ENCODE assay signal across 15 cellular contexts in genomic region chr19:50022823-50023222, GRCh38.
"Had no signal": no experiment of that assay in that cellular context is flagged by ENCODE, and none has a peak within 500 bp of the region (broad histone marks: within the 10 kb centered on the region; RNA-seq: fewer than 3 reads in every experiment).

No MANE protein-coding gene starts in this region.

- H3K9me3 Mint-ChIP-seq: activated T-cell treated with anti-CD3 and anti-CD28 coated beads, Interleukin-2, amount 50 U/mL, for 72 hours had no signal

- H3K27ac Mint-ChIP-seq: activated CD8-positive, alpha-beta T cell treated with anti-CD3 and anti-CD28 coated beads for 36 hours; activated naive CD8-positive, alpha-beta T cell treated with anti-CD3 and anti-CD28 coated beads, Interleukin-2, amount 10 ng/mL, durations not matched to agents 7 days and 5 days; activated T-cell treated with anti-CD3 and anti-CD28 coated beads, Interleukin-2, amount 50 U/mL, for 72 hours had no signal

- H3K27ac ChIP-seq: heart left ventricle, parathyroid adenoma, tibial nerve had no signal

- ATAC-seq: activated CD8-positive, alpha-beta T cell treated with anti-CD3 and anti-CD28 coated beads for 36 hours; activated T-cell treated with anti-CD3 and anti-CD28 coated beads, Interleukin-2, amount 50 U/mL, for 72 hours; heart left ventricle had no signal

- DNase-seq: activated CD4-positive, alpha-beta T cell treated with anti-CD3 and anti-CD28 coated beads for 1 hour; activated CD8-positive, alpha-beta T cell treated with anti-CD3 and anti-CD28 coated beads for 36 hours; activated gamma-delta T cell; activated naive CD8-positive, alpha-beta T cell treated with anti-CD3 and anti-CD28 coated beads, Interleukin-2, amount 10 ng/mL, durations not matched to agents 7 days and 5 days; activated T-cell treated with anti-CD3 and anti-CD28 coated beads, Interleukin-2, amount 50 U/mL, for 72 hours; anterior cingulate cortex; dermis blood vessel endothelial cell; heart left ventricle; midbrain; stimulated activated CD4-positive, alpha-beta T cell treated with anti-CD3 and anti-CD28 coated beads, Interleukin-2, amount 100 ng/mL, for 48 hours; stimulated activated naive CD4-positive, alpha-beta T cell; substantia nigra; T1000 had no signal

- H3K27me3 Mint-ChIP-seq: activated CD8-positive, alpha-beta T cell treated with anti-CD3 and anti-CD28 coated beads for 36 hours; activated naive CD8-positive, alpha-beta T cell treated with anti-CD3 and anti-CD28 coated beads, Interleukin-2, amount 10 ng/mL, durations not matched to agents 7 days and 5 days had no signal

- H3K27me3 ChIP-seq: heart left ventricle, tibial nerve had no signal

- H3K9me3 ChIP-seq: heart left ventricle, tibial nerve had no signal
